1 cellular context compared by ENCODE assay signal in the genomic region with DNA sequence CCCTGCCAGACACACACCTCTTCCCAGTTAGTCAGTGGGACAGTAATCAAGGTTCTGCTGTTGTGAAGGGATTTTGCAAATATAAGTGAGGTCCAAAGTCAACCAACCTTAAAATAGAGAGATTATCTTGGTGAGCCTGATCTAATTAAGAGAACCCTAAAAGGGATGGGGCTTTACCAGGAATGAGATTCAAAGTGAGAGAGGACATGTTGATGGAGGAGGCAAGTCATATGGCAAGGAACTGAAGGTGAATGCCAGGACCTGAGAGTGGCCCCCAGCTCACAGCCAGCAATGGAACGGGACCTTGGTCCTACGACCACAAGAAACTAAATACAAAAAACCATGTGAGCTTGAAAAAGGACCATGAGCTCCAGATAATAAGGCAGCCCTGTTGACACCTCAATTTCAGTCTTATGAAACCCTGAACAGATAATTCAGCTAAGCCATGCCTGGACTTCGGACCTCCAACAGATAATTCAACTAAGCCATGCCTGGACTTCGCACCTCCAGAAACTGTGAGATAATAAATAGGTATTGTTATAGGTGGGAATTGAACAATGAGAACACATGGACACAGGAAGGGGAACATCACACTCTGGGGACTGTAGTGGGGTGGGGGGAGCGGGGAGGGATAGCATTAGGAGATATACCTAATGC.
A peak's percentile ranks its signal among the peaks of the same experiment; 100 is the strongest.
TF ChIP-seq lines count a peak whose summit lies in the region.

No MANE protein-coding gene starts in this region.

TF ChIP-seq in HepG2, 621 proteins besides CTCF, POLR2A, EP300 and RAD21 (continued from another document):
- TF ChIP-seq, protein P1, sequence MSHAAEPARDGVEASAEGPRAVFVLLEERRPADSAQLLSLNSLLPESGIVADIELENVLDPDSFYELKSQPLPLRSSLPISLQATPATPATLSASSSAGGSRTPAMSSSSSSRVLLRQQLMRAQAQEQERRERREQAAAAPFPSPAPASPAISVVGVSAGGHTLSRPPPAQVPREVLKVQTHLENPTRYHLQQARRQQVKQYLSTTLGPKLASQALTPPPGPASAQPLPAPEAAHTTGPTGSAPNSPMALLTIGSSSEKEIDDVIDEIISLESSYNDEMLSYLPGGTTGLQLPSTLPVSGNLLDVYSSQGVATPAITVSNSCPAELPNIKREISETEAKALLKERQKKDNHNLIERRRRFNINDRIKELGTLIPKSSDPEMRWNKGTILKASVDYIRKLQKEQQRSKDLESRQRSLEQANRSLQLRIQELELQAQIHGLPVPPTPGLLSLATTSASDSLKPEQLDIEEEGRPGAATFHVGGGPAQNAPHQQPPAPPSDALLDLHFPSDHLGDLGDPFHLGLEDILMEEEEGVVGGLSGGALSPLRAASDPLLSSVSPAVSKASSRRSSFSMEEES (CRISPR knock-in tag; IDR thresholded peaks at IDR 0.05), result peak; percentile 48; the same call in 1 of the 2 replicates
- TF ChIP-seq HDAC1 (CRISPR knock-in tag; IDR thresholded peaks at IDR 0.05) (peak; percentile 29; the same call in 1 of the 2 replicates), NCOA2 (CRISPR knock-in tag; IDR thresholded peaks at IDR 0.05) (peak; percentile 47; the same call in 1 of the 2 replicates), PRPF4 (IDR thresholded peaks at IDR 0.05; ENCODE audit: low read depth, low read length, poor library complexity, severe bottlenecking) (no peak), PHF20 (CRISPR knock-in tag; IDR thresholded peaks at IDR 0.05) (no peak), TBX3 (IDR thresholded peaks at IDR 0.05; ENCODE audit: borderline replicate concordance) (peak; percentile 94), TBX2 (CRISPR knock-in tag; IDR thresholded peaks at IDR 0.05; ENCODE audit: borderline replicate concordance) (peak; percentile 93), SALL1 (CRISPR knock-in tag; IDR thresholded peaks at IDR 0.05) (peak; percentile 78), RXRB (CRISPR knock-in tag; IDR thresholded peaks at IDR 0.05; ENCODE audit: borderline replicate concordance) (0 out of 2 replicates have a peak, but pooled peaks have one; percentile 29), ZNF644 (CRISPR knock-in tag; IDR thresholded peaks at IDR 0.05; ENCODE audit: low read depth) (peak; percentile 85), FLYWCH1 (CRISPR knock-in tag; IDR thresholded peaks at IDR 0.05) (no peak), PHF21A (CRISPR knock-in tag; IDR thresholded peaks at IDR 0.05) (peak; percentile 39; the same call in 1 of the 2 replicates), SOX13 (IDR thresholded peaks at IDR 0.05) (peak; percentile 90), SOX13 (CRISPR knock-in tag; conservative IDR thresholded peaks at IDR 0.05 in 1 of 2, IDR thresholded peaks at IDR 0.05 in 1 of 2) (peak in 1 of 2 experiments; percentile 97; a peak in 2 of 4 replicates), MXI1 (IDR thresholded peaks at IDR 0.05; ENCODE audit: borderline replicate concordance, low read depth, low read length) (peak; percentile 34; the same call in 1 of the 3 replicates), NCOR1 (IDR thresholded peaks at IDR 0.05; ENCODE audit: borderline replicate concordance, low read length) (peak; percentile 90), ZNF841 (CRISPR knock-in tag; IDR thresholded peaks at IDR 0.05; ENCODE audit: borderline replicate concordance) (no peak), GFI1 (CRISPR knock-in tag; IDR thresholded peaks at IDR 0.05; ENCODE audit: borderline replicate concordance) (peak; percentile 31; the same call in 1 of the 2 replicates), NFIC (IDR thresholded peaks at IDR 0.05; ENCODE audit: low read length) (peak; percentile 22; the same call in 1 of the 2 replicates), SOX5 (CRISPR knock-in tag; IDR thresholded peaks at IDR 0.05; ENCODE audit: borderline replicate concordance) (peak; percentile 99), CHD4 (IDR thresholded peaks at IDR 0.05; ENCODE audit: borderline replicate concordance, low read length) (peak; percentile 50; the same call in 1 of the 2 replicates), ZMYM4 (CRISPR knock-in tag; IDR thresholded peaks at IDR 0.05) (peak; percentile 72; the same call in 1 of the 2 replicates), FOXA1 (IDR thresholded peaks at IDR 0.05) (no peak), FOXA1 (CRISPR knock-in tag; IDR thresholded peaks at IDR 0.05) (0 out of 2 replicates have a peak, but pooled peaks have one; percentile 34), CEBPG (CRISPR knock-in tag; IDR thresholded peaks at IDR 0.05) (peak; percentile 35), KDM6A (CRISPR knock-in tag; IDR thresholded peaks at IDR 0.05; ENCODE audit: low read depth) (peak; percentile 46), ZMYM3 (CRISPR knock-in tag; IDR thresholded peaks at IDR 0.05) (0 out of 2 replicates have a peak, but pooled peaks have one; percentile 31), FOXP1 (IDR thresholded peaks at IDR 0.05) (no peak), FOXP1 (CRISPR knock-in tag; IDR thresholded peaks at IDR 0.05) (peak; percentile 57), MED1 (CRISPR knock-in tag; IDR thresholded peaks at IDR 0.05) (peak; percentile 41; the same call in 1 of the 2 replicates), SAP130 (CRISPR knock-in tag; IDR thresholded peaks at IDR 0.05; ENCODE audit: low read depth) (0 out of 2 replicates have a peak, but pooled peaks have one; percentile 9), ZNF274 (CRISPR knock-in tag; IDR thresholded peaks at IDR 0.05) (peak; percentile 54; the same call in 1 of the 2 replicates)
- TF ChIP-seq, protein P2, sequence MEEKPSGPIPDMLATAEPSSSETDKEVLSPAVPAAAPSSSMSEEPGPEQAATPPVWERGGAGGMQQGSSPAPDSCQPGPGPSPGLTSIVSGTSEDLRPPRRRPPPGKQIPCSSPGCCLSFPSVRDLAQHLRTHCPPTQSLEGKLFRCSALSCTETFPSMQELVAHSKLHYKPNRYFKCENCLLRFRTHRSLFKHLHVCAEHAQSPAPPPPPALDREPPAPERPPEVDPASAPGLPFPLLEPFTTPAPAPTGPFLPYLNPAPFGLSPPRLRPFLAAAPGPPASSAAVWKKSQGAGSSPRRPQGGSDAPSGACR (CRISPR knock-in tag; IDR thresholded peaks at IDR 0.05), result peak; percentile 58; the same call in 1 of the 2 replicates
- TF ChIP-seq, protein P3, sequence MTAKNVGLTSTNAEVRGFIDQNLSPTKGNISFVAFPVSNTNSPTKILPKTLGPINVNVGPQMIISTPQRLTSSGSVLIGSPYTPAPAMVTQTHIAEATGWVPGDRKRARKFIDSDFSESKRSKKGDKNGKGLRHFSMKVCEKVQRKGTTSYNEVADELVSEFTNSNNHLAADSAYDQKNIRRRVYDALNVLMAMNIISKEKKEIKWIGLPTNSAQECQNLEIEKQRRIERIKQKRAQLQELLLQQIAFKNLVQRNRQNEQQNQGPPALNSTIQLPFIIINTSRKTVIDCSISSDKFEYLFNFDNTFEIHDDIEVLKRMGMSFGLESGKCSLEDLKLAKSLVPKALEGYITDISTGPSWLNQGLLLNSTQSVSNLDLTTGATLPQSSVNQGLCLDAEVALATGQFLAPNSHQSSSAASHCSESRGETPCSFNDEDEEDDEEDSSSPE (CRISPR knock-in tag; IDR thresholded peaks at IDR 0.05), result no peak
- TF ChIP-seq, protein P4, sequence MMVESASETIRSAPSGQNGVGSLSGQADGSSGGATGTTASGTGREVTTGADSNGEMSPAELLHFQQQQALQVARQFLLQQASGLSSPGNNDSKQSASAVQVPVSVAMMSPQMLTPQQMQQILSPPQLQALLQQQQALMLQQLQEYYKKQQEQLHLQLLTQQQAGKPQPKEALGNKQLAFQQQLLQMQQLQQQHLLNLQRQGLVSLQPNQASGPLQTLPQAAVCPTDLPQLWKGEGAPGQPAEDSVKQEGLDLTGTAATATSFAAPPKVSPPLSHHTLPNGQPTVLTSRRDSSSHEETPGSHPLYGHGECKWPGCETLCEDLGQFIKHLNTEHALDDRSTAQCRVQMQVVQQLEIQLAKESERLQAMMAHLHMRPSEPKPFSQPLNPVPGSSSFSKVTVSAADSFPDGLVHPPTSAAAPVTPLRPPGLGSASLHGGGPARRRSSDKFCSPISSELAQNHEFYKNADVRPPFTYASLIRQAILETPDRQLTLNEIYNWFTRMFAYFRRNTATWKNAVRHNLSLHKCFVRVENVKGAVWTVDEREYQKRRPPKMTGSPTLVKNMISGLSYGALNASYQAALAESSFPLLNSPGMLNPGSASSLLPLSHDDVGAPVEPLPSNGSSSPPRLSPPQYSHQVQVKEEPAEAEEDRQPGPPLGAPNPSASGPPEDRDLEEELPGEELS (CRISPR knock-in tag; IDR thresholded peaks at IDR 0.05), result no peak
- TF ChIP-seq, protein P5, sequence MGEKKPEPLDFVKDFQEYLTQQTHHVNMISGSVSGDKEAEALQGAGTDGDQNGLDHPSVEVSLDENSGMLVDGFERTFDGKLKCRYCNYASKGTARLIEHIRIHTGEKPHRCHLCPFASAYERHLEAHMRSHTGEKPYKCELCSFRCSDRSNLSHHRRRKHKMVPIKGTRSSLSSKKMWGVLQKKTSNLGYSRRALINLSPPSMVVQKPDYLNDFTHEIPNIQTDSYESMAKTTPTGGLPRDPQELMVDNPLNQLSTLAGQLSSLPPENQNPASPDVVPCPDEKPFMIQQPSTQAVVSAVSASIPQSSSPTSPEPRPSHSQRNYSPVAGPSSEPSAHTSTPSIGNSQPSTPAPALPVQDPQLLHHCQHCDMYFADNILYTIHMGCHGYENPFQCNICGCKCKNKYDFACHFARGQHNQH (CRISPR knock-in tag; IDR thresholded peaks at IDR 0.05), result peak; percentile 23; the same call in 1 of the 2 replicates
- TF ChIP-seq, protein P6, sequence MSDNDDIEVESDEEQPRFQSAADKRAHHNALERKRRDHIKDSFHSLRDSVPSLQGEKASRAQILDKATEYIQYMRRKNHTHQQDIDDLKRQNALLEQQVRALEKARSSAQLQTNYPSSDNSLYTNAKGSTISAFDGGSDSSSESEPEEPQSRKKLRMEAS (IDR thresholded peaks at IDR 0.05), result peak; percentile 35; the same call in 1 of the 2 replicates
- TF ChIP-seq, protein P7, sequence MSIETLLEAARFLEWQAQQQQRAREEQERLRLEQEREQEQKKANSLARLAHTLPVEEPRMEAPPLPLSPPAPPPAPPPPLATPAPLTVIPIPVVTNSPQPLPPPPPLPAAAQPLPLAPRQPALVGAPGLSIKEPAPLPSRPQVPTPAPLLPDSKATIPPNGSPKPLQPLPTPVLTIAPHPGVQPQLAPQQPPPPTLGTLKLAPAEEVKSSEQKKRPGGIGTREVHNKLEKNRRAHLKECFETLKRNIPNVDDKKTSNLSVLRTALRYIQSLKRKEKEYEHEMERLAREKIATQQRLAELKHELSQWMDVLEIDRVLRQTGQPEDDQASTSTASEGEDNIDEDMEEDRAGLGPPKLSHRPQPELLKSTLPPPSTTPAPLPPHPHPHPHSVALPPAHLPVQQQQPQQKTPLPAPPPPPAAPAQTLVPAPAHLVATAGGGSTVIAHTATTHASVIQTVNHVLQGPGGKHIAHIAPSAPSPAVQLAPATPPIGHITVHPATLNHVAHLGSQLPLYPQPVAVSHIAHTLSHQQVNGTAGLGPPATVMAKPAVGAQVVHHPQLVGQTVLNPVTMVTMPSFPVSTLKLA (IDR thresholded peaks at IDR 0.05), result peak; percentile 56
- TF ChIP-seq, protein P8, sequence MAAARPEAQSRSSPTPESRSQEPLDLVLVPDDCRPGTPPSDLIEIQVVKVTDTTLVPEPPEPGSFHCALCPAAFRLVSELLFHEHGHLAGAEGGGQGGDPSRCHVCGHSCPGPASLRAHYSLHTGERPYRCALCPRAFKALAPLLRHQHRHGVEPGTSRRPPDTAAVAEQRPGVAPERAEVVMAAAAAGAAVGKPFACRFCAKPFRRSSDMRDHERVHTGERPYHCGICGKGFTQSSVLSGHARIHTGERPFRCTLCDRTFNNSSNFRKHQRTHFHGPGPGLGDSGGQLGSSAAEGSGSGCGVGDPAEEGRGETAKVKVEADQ (CRISPR knock-in tag; IDR thresholded peaks at IDR 0.05; ENCODE audit: borderline replicate concordance), result 0 out of 2 replicates have a peak, but pooled peaks have one; percentile 19
